ENCODE assay signal across 8 cellular contexts in the genomic region with DNA sequence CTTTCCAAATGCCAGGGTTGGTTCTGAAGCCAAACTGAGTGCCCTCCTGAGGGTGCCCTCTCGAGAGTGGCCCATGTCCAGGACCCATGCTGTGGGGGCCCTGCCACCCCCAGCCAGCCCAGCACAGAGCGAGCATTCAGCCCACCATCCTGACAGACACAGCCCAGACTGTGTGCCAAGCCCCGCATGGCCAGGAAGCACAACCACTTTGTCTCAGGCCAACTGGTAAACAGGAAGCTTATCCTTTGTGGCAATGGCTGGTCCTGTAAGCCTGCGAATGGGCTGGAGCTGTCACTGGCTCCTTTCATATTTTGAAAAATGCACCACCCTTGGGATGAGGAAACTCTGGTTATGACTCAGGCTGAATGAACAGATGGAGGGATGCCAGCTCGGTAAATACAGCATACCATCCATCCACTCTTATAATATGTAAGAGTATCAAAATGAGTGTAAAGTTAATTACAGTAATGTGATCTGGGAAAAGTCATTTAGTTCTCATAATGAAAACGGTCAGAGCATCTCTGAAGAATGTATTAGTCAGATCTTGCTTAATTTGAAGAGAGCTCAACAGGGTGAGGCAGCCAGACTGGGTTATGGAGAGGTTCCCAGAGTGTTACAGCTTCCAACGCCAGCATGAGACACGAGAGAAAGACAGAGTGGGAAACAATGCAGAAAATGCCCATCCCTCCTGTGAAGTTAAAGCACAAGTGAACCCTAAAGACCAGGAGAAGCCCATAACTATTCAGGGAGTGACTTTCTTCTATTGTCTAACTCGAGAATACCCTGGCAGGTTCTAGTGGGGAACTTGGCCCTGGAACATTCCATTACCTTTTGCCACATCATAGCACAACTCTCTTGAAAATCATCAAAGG.
DNase-seq lines count a peak whose midpoint lies in the region; ATAC-seq, FAIRE-seq and TF ChIP-seq lines count a peak whose summit lies in the region.

No MANE protein-coding gene starts in this region.

- no peak for TF ChIP-seq CTCF in cardiac fibroblast (IDR thresholded peaks at IDR 0.05; ENCODE audit: low read depth, low read length)
- TF ChIP-seq CTCF in keratinocyte (optimal IDR thresholded peaks at IDR 0.05 in 1 of 3, IDR thresholded peaks at IDR 0.05 in 1 of 3, conservative IDR thresholded peaks at IDR 0.05 in 1 of 3; ENCODE audit: extremely low read depth in 1 of 3, insufficient read depth in 2 of 3, low read length in 3 of 3): no peak

- H3K4me2 ChIP-seq in Karpas-422 (ENCODE audit: low read depth, low read length, poor library complexity, severe bottlenecking) (peak overlapping the region; percentile 94), keratinocyte (ENCODE audit: control insufficient read depth, extremely low read depth, insufficient read depth, low read depth, low read length) (peak overlapping the region; percentile 71)

- H3K9ac ChIP-seq in Karpas-422 (ENCODE audit: low read length): peak overlapping the region; percentile 77
- peak overlapping the region; percentile 51 for H3K9ac ChIP-seq in keratinocyte (ENCODE audit: control insufficient read depth, extremely low read depth, insufficient read depth, low read length)

- ATAC-seq in GM21381 (IDR thresholded peaks at IDR 0.05; ENCODE audit: unreplicated experiment) (peak; percentile 5), GM19023 (IDR thresholded peaks at IDR 0.05; ENCODE audit: unreplicated experiment) (no peak)

- H3K27me3 ChIP-seq in Karpas-422 (ENCODE audit: low read length) (no peaks in the 10 kb centered on the region), keratinocyte (ENCODE audit: control insufficient read depth, extremely low read depth, insufficient read depth, low read length) (no peaks in the 10 kb centered on the region)

- H3K9me1 ChIP-seq in keratinocyte (ENCODE audit: control insufficient read depth, extremely low read depth, insufficient read depth, low read length): no peaks in the 10 kb centered on the region

- H3K4me1 ChIP-seq in Karpas-422 (ENCODE audit: low read length) (peaks cover 71% of the 10 kb centered on the region), keratinocyte (ENCODE audit: control insufficient read depth, extremely low read depth, insufficient read depth, low read length) (peaks cover 51% of the 10 kb centered on the region)

- H3K4me3 ChIP-seq in Karpas-422 (ENCODE audit: low read length) (peak overlapping the region; percentile 18; the same call in 1 of the 2 replicates), cardiac fibroblast (replicated peaks in 1 of 2; ENCODE audit: low read depth in 2 of 2, low read length in 2 of 2) (peak overlapping the region; percentile 11 to 37), keratinocyte (ENCODE audit: control insufficient read depth in 2 of 3, extremely low read depth in 1 of 3, insufficient read depth in 2 of 3, low read depth in 1 of 3, low read length in 3 of 3) (no peak overlapping the region)

- peak; percentile 92 for FAIRE-seq in keratinocyte (lab: Jason Lieb, UNC)

- H3K36me3 ChIP-seq in Karpas-422 (ENCODE audit: insufficient read depth, low read length) (peaks cover 2% of the 10 kb centered on the region; the same call in 1 of the 2 replicates), keratinocyte (ENCODE audit: control insufficient read depth in 2 of 2, extremely low read depth in 1 of 2, insufficient read depth in 2 of 2, low read length in 2 of 2) (peaks cover 2 to 12% of the 10 kb centered on the region in 2 experiments)

- H3K9me3 ChIP-seq in Karpas-422 (ENCODE audit: low read length): no peaks in the 10 kb centered on the region
- no peaks in the 10 kb centered on the region for H3K9me3 ChIP-seq in keratinocyte (ENCODE audit: control insufficient read depth, low read depth, low read length)

- no peak overlapping the region for H2AFZ ChIP-seq in Karpas-422 (ENCODE audit: low read length)
- H2AFZ ChIP-seq in keratinocyte (ENCODE audit: control insufficient read depth, low read length): no peak overlapping the region

- H4K20me1 ChIP-seq in Karpas-422 (ENCODE audit: insufficient read depth, low read depth, low read length) (no peaks in the 10 kb centered on the region), keratinocyte (ENCODE audit: control insufficient read depth, extremely low read depth, insufficient read depth, low read length) (no peaks in the 10 kb centered on the region)

- H3K79me2 ChIP-seq in Karpas-422 (ENCODE audit: low read length) (peaks cover 25% of the 10 kb centered on the region), keratinocyte (ENCODE audit: control insufficient read depth, insufficient read depth, low read length) (peaks cover 2% of the 10 kb centered on the region)

- peak overlapping the region; percentile 98 for H3K27ac ChIP-seq in Karpas-422 (ENCODE audit: low read length)
- peak overlapping the region; percentile 88 for H3K27ac ChIP-seq in keratinocyte (ENCODE audit: control insufficient read depth, insufficient read depth, low read length)

- DNase-seq in COLO668 (lab: John Stamatoyannopoulos, UW; ENCODE audit: unreplicated experiment): peak; percentile 67
- DNase-seq in Karpas-422: peak; percentile 50
- peak; percentile 31 for DNase-seq in SW480 (ENCODE audit: low spot score)
- DNase-seq in cardiac fibroblast (ENCODE audit: low read depth in 2 of 2): peak; percentile 98 to 99
- DNase-seq in keratinocyte (ENCODE audit: low read depth, low spot score): peak; percentile 78
- DNase-seq in smooth muscle cell of the brain vasculature (ENCODE audit: low read depth, low spot score): peak; percentile 77

- dilution Hi-C loops in keratinocyte (cut with MboI; ENCODE audit: extremely low pct_ligation_motif_present, low sequenced_read_pairs): no loop called here

- H3K9me2 ChIP-seq in Karpas-422 (replicated peaks; ENCODE audit: insufficient read depth, low read length): no peaks in the 10 kb centered on the region

Comparison
In these comparisons a context has a peak if more than half of its experiments do, and no peak if none do; other contexts are left out.
1. DNase-seq: peak in every context shown above with its lines; median percentile 98 in cardiac fibroblast; 78 in keratinocyte; 77 in smooth muscle cell of the brain vasculature; 67 in COLO668; 50 in Karpas-422; 31 in SW480.
2. H3K4me3 ChIP-seq: peak in Karpas-422 (single experiment) and cardiac fibroblast (2 of 2); none in keratinocyte (0 of 3).